Comparison of ENCODE assay signal across 1 cellular context in genomic region chr17:75152523-75152922, GRCh38.
TF ChIP-seq lines count a peak whose summit lies in the region.

No MANE protein-coding gene starts in this region.

TF ChIP-seq in IMR-90, 13 proteins besides CTCF, POLR2A, EP300 and RAD21 (continued from another document):
- TF ChIP-seq RFX5 (IDR thresholded peaks at IDR 0.05; ENCODE audit: low read depth, low read length), result no peak
- no peak for TF ChIP-seq NFE2L2 (IDR thresholded peaks at IDR 0.05; ENCODE audit: low read depth, low read length)
- TF ChIP-seq RCOR1 (IDR thresholded peaks at IDR 0.05; ENCODE audit: insufficient replicate concordance, low read length), result no peak
- no peak for TF ChIP-seq BHLHE40 (IDR thresholded peaks at IDR 0.05; ENCODE audit: low read depth, low read length)
- TF ChIP-seq, protein P1, sequence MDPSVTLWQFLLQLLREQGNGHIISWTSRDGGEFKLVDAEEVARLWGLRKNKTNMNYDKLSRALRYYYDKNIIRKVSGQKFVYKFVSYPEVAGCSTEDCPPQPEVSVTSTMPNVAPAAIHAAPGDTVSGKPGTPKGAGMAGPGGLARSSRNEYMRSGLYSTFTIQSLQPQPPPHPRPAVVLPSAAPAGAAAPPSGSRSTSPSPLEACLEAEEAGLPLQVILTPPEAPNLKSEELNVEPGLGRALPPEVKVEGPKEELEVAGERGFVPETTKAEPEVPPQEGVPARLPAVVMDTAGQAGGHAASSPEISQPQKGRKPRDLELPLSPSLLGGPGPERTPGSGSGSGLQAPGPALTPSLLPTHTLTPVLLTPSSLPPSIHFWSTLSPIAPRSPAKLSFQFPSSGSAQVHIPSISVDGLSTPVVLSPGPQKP (IDR thresholded peaks at IDR 0.05; ENCODE audit: borderline replicate concordance, low read depth, low read length), result no peak
- no peak for TF ChIP-seq SMC3 (IDR thresholded peaks at IDR 0.05; ENCODE audit: low read depth, low read length)
TF ChIP-seq in IMR-90: peak in this region for 0.
